ENCODE assay signal across 1 cellular context in the genomic region with DNA sequence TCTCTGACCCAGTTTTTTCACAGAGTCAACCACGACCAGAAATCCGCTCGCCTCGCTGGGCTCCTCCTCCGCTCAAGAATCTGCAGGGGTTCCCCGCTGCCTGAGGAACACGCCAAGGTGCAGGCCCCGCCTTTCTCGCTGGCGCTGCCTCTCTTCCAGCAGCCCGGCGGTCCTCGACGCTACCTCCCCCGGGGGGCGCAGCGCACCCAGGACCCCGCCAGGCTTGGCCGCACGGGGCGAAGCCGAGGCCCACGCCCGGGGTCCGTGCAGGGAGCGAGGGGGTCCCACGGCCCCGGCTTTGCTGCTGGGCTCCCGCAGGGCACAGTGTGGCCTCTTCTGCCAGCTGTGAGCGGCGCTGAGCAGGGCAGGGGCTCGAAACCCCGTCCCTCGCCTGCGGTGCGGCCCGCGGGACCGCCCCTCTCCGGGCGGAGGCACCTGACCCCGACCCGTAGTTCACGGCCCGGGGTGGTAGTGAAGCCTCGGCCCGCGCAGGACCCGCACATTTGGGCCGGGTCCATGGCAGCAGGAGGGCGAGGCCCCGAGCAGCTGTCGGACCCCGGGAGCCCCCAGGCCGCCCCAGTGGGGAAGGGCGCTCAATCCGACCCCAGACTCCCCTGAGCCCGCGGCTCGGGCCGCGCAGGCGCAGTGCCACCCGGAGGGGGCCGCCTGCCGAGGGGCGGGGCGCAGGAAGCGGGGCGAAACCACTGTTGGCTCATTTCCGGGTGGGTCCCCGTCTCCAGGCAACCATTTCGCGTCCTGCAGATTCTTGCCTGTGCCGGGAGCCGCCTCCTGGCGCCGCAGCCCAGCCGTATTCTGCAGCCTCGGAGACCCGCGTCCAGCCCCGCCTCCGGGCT.
A peak's percentile ranks its signal among the peaks of the same experiment; 100 is the strongest.
TF ChIP-seq lines count a peak whose summit lies in the region.

No MANE protein-coding gene starts in this region.

TF ChIP-seq in SK-N-SH, 30 proteins besides CTCF, POLR2A, EP300 and RAD21 (continued from another document):
- TF ChIP-seq, protein P1, sequence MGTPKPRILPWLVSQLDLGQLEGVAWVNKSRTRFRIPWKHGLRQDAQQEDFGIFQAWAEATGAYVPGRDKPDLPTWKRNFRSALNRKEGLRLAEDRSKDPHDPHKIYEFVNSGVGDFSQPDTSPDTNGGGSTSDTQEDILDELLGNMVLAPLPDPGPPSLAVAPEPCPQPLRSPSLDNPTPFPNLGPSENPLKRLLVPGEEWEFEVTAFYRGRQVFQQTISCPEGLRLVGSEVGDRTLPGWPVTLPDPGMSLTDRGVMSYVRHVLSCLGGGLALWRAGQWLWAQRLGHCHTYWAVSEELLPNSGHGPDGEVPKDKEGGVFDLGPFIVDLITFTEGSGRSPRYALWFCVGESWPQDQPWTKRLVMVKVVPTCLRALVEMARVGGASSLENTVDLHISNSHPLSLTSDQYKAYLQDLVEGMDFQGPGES (IDR thresholded peaks at IDR 0.05; ENCODE audit: low read depth, low read length) = no peak
- TF ChIP-seq SMC3 (IDR thresholded peaks at IDR 0.05; ENCODE audit: low read depth, low read length) = 0 out of 2 replicates have a peak, but pooled peaks have one; percentile 12
- TF ChIP-seq TAF1 (IDR thresholded peaks at IDR 0.05; ENCODE audit: borderline replicate concordance, low read depth, low read length) = no peak
- TF ChIP-seq JUND (IDR thresholded peaks at IDR 0.05) = no peak
- TF ChIP-seq, protein P2, sequence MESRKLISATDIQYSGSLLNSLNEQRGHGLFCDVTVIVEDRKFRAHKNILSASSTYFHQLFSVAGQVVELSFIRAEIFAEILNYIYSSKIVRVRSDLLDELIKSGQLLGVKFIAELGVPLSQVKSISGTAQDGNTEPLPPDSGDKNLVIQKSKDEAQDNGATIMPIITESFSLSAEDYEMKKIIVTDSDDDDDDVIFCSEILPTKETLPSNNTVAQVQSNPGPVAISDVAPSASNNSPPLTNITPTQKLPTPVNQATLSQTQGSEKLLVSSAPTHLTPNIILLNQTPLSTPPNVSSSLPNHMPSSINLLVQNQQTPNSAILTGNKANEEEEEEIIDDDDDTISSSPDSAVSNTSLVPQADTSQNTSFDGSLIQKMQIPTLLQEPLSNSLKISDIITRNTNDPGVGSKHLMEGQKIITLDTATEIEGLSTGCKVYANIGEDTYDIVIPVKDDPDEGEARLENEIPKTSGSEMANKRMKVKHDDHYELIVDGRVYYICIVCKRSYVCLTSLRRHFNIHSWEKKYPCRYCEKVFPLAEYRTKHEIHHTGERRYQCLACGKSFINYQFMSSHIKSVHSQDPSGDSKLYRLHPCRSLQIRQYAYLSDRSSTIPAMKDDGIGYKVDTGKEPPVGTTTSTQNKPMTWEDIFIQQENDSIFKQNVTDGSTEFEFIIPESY (IDR thresholded peaks at IDR 0.05; ENCODE audit: borderline replicate concordance, low read depth) = no peak
- no peak for TF ChIP-seq FOXM1 (IDR thresholded peaks at IDR 0.05; ENCODE audit: low read depth)
- TF ChIP-seq NRF1 (IDR thresholded peaks at IDR 0.05; ENCODE audit: low read depth, low read length) = peak; percentile 88
- 0 out of 2 replicates have a peak, but pooled peaks have one; percentile 41 for TF ChIP-seq ELF1 (IDR thresholded peaks at IDR 0.05)
- no peak for TF ChIP-seq YY1 (IDR thresholded peaks at IDR 0.05; ENCODE audit: low read depth)
- no peak for TF ChIP-seq FOSL2 (IDR thresholded peaks at IDR 0.05; ENCODE audit: borderline replicate concordance, low read depth)
- TF ChIP-seq, protein P3, sequence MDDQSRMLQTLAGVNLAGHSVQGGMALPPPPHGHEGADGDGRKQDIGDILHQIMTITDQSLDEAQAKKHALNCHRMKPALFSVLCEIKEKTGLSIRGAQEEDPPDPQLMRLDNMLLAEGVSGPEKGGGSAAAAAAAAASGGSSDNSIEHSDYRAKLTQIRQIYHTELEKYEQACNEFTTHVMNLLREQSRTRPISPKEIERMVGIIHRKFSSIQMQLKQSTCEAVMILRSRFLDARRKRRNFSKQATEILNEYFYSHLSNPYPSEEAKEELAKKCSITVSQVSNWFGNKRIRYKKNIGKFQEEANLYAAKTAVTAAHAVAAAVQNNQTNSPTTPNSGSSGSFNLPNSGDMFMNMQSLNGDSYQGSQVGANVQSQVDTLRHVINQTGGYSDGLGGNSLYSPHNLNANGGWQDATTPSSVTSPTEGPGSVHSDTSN (IDR thresholded peaks at IDR 0.05) = no peak
- peak; percentile 81 for TF ChIP-seq POLR2AphosphoS5 (IDR thresholded peaks at IDR 0.05; ENCODE audit: low read depth, low read length)
- TF ChIP-seq CHD2 (IDR thresholded peaks at IDR 0.05; ENCODE audit: low read length, partially characterized antibody) = peak; percentile 16
- TF ChIP-seq GABPA (IDR thresholded peaks at IDR 0.05; ENCODE audit: low read depth) = peak; percentile 81
- TF ChIP-seq, protein P4, sequence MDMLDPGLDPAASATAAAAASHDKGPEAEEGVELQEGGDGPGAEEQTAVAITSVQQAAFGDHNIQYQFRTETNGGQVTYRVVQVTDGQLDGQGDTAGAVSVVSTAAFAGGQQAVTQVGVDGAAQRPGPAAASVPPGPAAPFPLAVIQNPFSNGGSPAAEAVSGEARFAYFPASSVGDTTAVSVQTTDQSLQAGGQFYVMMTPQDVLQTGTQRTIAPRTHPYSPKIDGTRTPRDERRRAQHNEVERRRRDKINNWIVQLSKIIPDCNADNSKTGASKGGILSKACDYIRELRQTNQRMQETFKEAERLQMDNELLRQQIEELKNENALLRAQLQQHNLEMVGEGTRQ (IDR thresholded peaks at IDR 0.05; ENCODE audit: borderline replicate concordance, low read depth, low read length) = no peak
- no peak for TF ChIP-seq TCF12 (IDR thresholded peaks at IDR 0.05)
- no peak for TF ChIP-seq GATA2 (CRISPR knock-in tag; IDR thresholded peaks at IDR 0.05)
- TF ChIP-seq MXI1 (IDR thresholded peaks at IDR 0.05; ENCODE audit: low read depth, low read length) = peak; percentile 86
- no peak for TF ChIP-seq EZH2phosphoT487 (IDR thresholded peaks at IDR 0.05; ENCODE audit: borderline replicate concordance, low read depth)
- TF ChIP-seq RFX5 (IDR thresholded peaks at IDR 0.05; ENCODE audit: low read length) = no peak
- TF ChIP-seq, protein P5, sequence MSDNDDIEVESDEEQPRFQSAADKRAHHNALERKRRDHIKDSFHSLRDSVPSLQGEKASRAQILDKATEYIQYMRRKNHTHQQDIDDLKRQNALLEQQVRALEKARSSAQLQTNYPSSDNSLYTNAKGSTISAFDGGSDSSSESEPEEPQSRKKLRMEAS (IDR thresholded peaks at IDR 0.05; ENCODE audit: low read depth) = no peak
- TF ChIP-seq FOXJ3 (CRISPR knock-in tag; IDR thresholded peaks at IDR 0.05) = no peak
